8 cellular contexts compared by ENCODE assay signal in genomic region chr7:96321670-96322372, GRCh38. TPM values are rescaled to one million over a fixed set of nuclear protein-coding genes. Genes with fewer than 3 reads are reported as not detected.
DNase-seq lines count a peak whose midpoint lies in the region; ATAC-seq and TF ChIP-seq lines count a peak whose summit lies in the region.

A gene with protein sequence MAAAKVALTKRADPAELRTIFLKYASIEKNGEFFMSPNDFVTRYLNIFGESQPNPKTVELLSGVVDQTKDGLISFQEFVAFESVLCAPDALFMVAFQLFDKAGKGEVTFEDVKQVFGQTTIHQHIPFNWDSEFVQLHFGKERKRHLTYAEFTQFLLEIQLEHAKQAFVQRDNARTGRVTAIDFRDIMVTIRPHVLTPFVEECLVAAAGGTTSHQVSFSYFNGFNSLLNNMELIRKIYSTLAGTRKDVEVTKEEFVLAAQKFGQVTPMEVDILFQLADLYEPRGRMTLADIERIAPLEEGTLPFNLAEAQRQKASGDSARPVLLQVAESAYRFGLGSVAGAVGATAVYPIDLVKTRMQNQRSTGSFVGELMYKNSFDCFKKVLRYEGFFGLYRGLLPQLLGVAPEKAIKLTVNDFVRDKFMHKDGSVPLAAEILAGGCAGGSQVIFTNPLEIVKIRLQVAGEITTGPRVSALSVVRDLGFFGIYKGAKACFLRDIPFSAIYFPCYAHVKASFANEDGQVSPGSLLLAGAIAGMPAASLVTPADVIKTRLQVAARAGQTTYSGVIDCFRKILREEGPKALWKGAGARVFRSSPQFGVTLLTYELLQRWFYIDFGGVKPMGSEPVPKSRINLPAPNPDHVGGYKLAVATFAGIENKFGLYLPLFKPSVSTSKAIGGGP (minus strand): TSS chr7:96322098. CDS start chr7:96321956, 142 bp downstream.

- no peak for TF ChIP-seq CTCF in GM12865 (IDR thresholded peaks at IDR 0.05; ENCODE audit: insufficient read depth, low read depth, low read length, missing control alignments)
- no peak for TF ChIP-seq CTCF in left ventricle myocardium inferior (IDR thresholded peaks at IDR 0.05; ENCODE audit: borderline replicate concordance)
- TF ChIP-seq CTCF in psoas muscle (IDR thresholded peaks at IDR 0.05), result no peak
- TF ChIP-seq CTCF in uterus (IDR thresholded peaks at IDR 0.05), result no peak

- TF ChIP-seq POLR2A in uterus (IDR thresholded peaks at IDR 0.05), result peak; percentile 67 to 77

- peak within 1 kb of the TSS; percentile 80 for H3K4me3 ChIP-seq in GM12865 (ENCODE audit: low read depth, low read length)
- H3K4me3 ChIP-seq in left ventricle myocardium inferior, result peak within 1 kb of the TSS; percentile 85
- H3K4me3 ChIP-seq in psoas muscle, result peak within 1 kb of the TSS; percentile 96
- peak within 1 kb of the TSS; percentile 61 to 78 for H3K4me3 ChIP-seq in uterus

- DNase-seq in GM12865 (ENCODE audit: low read depth) (peak; percentile 89), NCI-H1092 treated with DMSO at 0.1 percent for 48 hours (lab: John Stamatoyannopoulos, UW) (peak; percentile 68), amniotic epithelial cell (ENCODE audit: low read depth) (peak; percentile 86), left ventricle myocardium inferior (peak; percentile 95), psoas muscle (peak; percentile 95 to 96), uterus (peak; percentile 78 to 88)

- H3K36me3 ChIP-seq in left ventricle myocardium inferior (no peaks in the 10 kb centered on the region), psoas muscle (ENCODE audit: insufficient read depth in 1 of 2, low read depth in 1 of 2) (no peaks in the 10 kb centered on the region), uterus (no peaks in the 10 kb centered on the region)

- no peaks in the 10 kb centered on the region for H3K9me3 ChIP-seq in left ventricle myocardium inferior (replicated peaks)
- no peaks in the 10 kb centered on the region for H3K9me3 ChIP-seq in psoas muscle
- no peaks in the 10 kb centered on the region for H3K9me3 ChIP-seq in uterus

- H3K27me3 ChIP-seq in left ventricle myocardium inferior (ENCODE audit: low read depth) (no peaks in the 10 kb centered on the region), psoas muscle (ENCODE audit: insufficient read depth in 3 of 3, low read length in 2 of 3) (no peaks in the 10 kb centered on the region), uterus (no peaks in the 10 kb centered on the region)

- peaks cover 54% of the 10 kb centered on the region for H3K4me1 ChIP-seq in left ventricle myocardium inferior
- H3K4me1 ChIP-seq in psoas muscle, result peaks cover 35% of the 10 kb centered on the region
- H3K4me1 ChIP-seq in uterus, result no peaks in the 10 kb centered on the region

- 0% methylated on average over 57 to 66 of the region's 66 CpGs for WGBS in psoas muscle, 3 donors

- intact Hi-C loops in T-helper 1 cell treated with Interleukin-12 subunit alpha and Interleukin-12 subunit beta and Interleukin-4 antibody, amounts not matched to agents 30 ng/mL and 1 ng/mL, for 36 hours (cut with micrococcal nuclease), result loop anchor here (1.0 to 5.0 kb wide), 7 partner anchors 37 to 1550 kb away; partner anchors contain the start of genes ASNS, SDHAF3 and SEM1
- intact Hi-C loops in left ventricle myocardium inferior (cut with micrococcal nuclease) (no loop called here), psoas muscle (cut with DNase I) (no loop called here), uterus (cut with DNase I; ENCODE audit: low total_unique reads) (no loop called here)

- H3K27ac ChIP-seq in left ventricle myocardium inferior (replicated peaks) (peak within 1 kb of the TSS; percentile 99), psoas muscle (peak within 1 kb of the TSS; percentile 100), uterus (peak within 1 kb of the TSS; percentile 93 to 97)

- ATAC-seq in HG02588 (IDR thresholded peaks at IDR 0.05; ENCODE audit: unreplicated experiment) (peak; percentile 83), psoas muscle (peak; percentile 98 to 99 (median 99))

RNA-seq across cellular contexts. Expression of the gene that starts here (rescaled TPM):
- 12.8 and 13.2 TPM in 2 replicates for total RNA-seq in T-helper 1 cell treated with Interleukin-12 subunit alpha and Interleukin-12 subunit beta and Interleukin-4 antibody, amounts not matched to agents 30 ng/mL and 1 ng/mL, for 36 hours
- total RNA-seq in left ventricle myocardium inferior (9.1 TPM), psoas muscle (10 to 100 TPM in 1 of 4 donors, 1 to 10 TPM in 3; 3.3 to 10.8 (median 8.5) TPM), uterus (10 to 100 TPM in 3 of 4 donors, 1 to 10 TPM in 1; 2.3 to 53.0 (median 39.3) TPM)
- polyA plus RNA-seq in psoas muscle, result 10 to 100 TPM in 1 of 3 donors, 1 to 10 TPM in 2; 7.4 to 31.6 (median 9.7) TPM

Comparison
In these comparisons a context has a peak if more than half of its experiments do, and no peak if none do; other contexts are left out.
1. Peak in every context shown above with its lines: DNase-seq, ATAC-seq, H3K4me3 ChIP-seq and H3K27ac ChIP-seq.